Comparison of ENCODE assay signal across 8 cellular contexts in genomic region chr17:2954898-2955445, GRCh38.
DNase-seq lines count a peak whose midpoint lies in the region; ATAC-seq and TF ChIP-seq lines count a peak whose summit lies in the region.

No MANE protein-coding gene starts in this region.

- H3K36me3 ChIP-seq in IMR-90 (ENCODE audit: control insufficient read depth, insufficient read depth, low read length): no peaks in the 10 kb centered on the region
- no peaks in the 10 kb centered on the region for H3K36me3 ChIP-seq in lower lobe of right lung

- no peak overlapping the region for H3K4me3 ChIP-seq in IMR-90 (ENCODE audit: insufficient read depth, low read depth, low read length)
- no peak overlapping the region for H3K4me3 ChIP-seq in lower lobe of right lung

- no peak overlapping the region for H3K56ac ChIP-seq in IMR-90 (ENCODE audit: extremely low read depth, insufficient read depth, low read length)

- DNase-seq in CD1c-positive myeloid dendritic cell (ENCODE audit: extremely low spot score): peak; percentile 7
- peak; percentile 97 for DNase-seq in IMR-90
- no peak for DNase-seq in lower lobe of right lung
- DNase-seq in posterior vena cava (ENCODE audit: low spot score): no peak

- BruUV-seq in IMR-90 (replicated peaks; lab: Mats Ljungman, UMichigan): no TSS peak

- H2BK15ac ChIP-seq in IMR-90 (ENCODE audit: low read depth, low read length): no peak overlapping the region

- H4K5ac ChIP-seq in IMR-90 (ENCODE audit: low read depth, low read length): no peak overlapping the region

- H3K4me1 ChIP-seq in IMR-90 (ENCODE audit: control insufficient read depth, insufficient read depth, low read length) (peaks cover 11% of the 10 kb centered on the region), lower lobe of right lung (peaks cover 7% of the 10 kb centered on the region)

- TF ChIP-seq CTCF in IMR-90 (conservative IDR thresholded peaks at IDR 0.05; ENCODE audit: low read depth, low read length) (no peak), VCaP (conservative IDR thresholded peaks at IDR 0.05) (no peak), lower lobe of right lung (IDR thresholded peaks at IDR 0.05) (no peak)

- peaks cover 3 to 21% of the 10 kb centered on the region in 2 experiments; a peak in 3 of 4 replicates for H3K79me1 ChIP-seq in IMR-90 (ENCODE audit: low read depth in 1 of 2, low read length in 2 of 2)

- H4K20me1 ChIP-seq in IMR-90 (ENCODE audit: insufficient read depth, low read length): no peaks in the 10 kb centered on the region

- TF ChIP-seq RAD21 in IMR-90 (IDR thresholded peaks at IDR 0.05; ENCODE audit: low read length): no peak

- no peak overlapping the region; a peak in 1 of 4 replicates for H4K8ac ChIP-seq in IMR-90 (ENCODE audit: low read depth in 2 of 2, low read length in 2 of 2)

- TF ChIP-seq POLR2A in IMR-90 (IDR thresholded peaks at IDR 0.05; ENCODE audit: low read depth, low read length): no peak

- H2AFZ ChIP-seq in IMR-90 (replicated peaks; ENCODE audit: low read length, poor library complexity): no peak overlapping the region

- H2BK120ac ChIP-seq in IMR-90 (ENCODE audit: low read depth, low read length): peak overlapping the region; percentile 5; the same call in 1 of the 2 replicates

- no peak overlapping the region for H3K18ac ChIP-seq in IMR-90 (ENCODE audit: low read depth, low read length)

- H3K4me2 ChIP-seq in IMR-90 (ENCODE audit: low read depth, low read length): peak overlapping the region; percentile 18; the same call in 1 of the 2 replicates

- dilution Hi-C loops in IMR-90 (cut with HindIII; ENCODE audit: low sequenced_read_pairs, unreplicated experiment): no loop called here

- H3K27ac ChIP-seq in IMR-90 (ENCODE audit: insufficient read depth, low read length): no peak overlapping the region
- H3K27ac ChIP-seq in VCaP: peak overlapping the region; percentile 97
- no peak overlapping the region for H3K27ac ChIP-seq in lower lobe of right lung

- peak overlapping the region; percentile 81 for H2BK5ac ChIP-seq in IMR-90 (ENCODE audit: low read depth, low read length, poor library complexity, severe bottlenecking)

- H3K27me3 ChIP-seq in IMR-90 (ENCODE audit: control insufficient read depth, insufficient read depth, low read length): no peaks in the 10 kb centered on the region
- H3K27me3 ChIP-seq in lower lobe of right lung (ENCODE audit: low read depth): no peaks in the 10 kb centered on the region

- intact Hi-C loops in IMR-90 (cut with micrococcal nuclease): loop anchor here (1.0 kb wide), 1 partner anchor 49 kb away; no protein-coding TSS in a partner anchor
- intact Hi-C loops in lower lobe of right lung (cut with DNase I): no loop called here
- intact Hi-C loops in posterior vena cava (cut with DNase I): no loop called here

- H3K9me3 ChIP-seq in IMR-90 (ENCODE audit: control insufficient read depth, insufficient read depth, low read length): no peaks in the 10 kb centered on the region
- H3K9me3 ChIP-seq in lower lobe of right lung: no peaks in the 10 kb centered on the region

- no peak overlapping the region for H3K23ac ChIP-seq in IMR-90 (ENCODE audit: low read depth, low read length)

- 50% methylated on average over 2 of the region's 8 CpGs; no CpG with 5 or more reads in 1 of the 2 experiments for WGBS in IMR-90 (ENCODE audit: extremely low coverage in 2 of 2, insufficient read length in 1 of 2), 2 experiments

- no peak overlapping the region for H3K9ac ChIP-seq in IMR-90 (ENCODE audit: low read depth, low read length)

- in situ Hi-C loops in IMR-90 (cut with MboI; ENCODE audit: low sequenced_read_pairs): no loop called here

- H3K9me1 ChIP-seq in IMR-90 (ENCODE audit: insufficient read depth, low read length): peaks cover 14% of the 10 kb centered on the region

- no peak overlapping the region for H4K91ac ChIP-seq in IMR-90 (ENCODE audit: insufficient read depth, low read depth, low read length)

- H2AK5ac ChIP-seq in IMR-90 (ENCODE audit: low read depth, low read length): no peak overlapping the region

- H3K14ac ChIP-seq in IMR-90 (replicated peaks; ENCODE audit: low read depth, low read length): no peak overlapping the region

- peak; percentile 94 for ATAC-seq in IMR-90 (ENCODE audit: low read depth)
- peak; percentile 46 to 56 for ATAC-seq in lower lobe of right lung
- no peak for ATAC-seq in HG03095 (IDR thresholded peaks at IDR 0.05; ENCODE audit: unreplicated experiment)
- no peak for ATAC-seq in HG02678 (IDR thresholded peaks at IDR 0.05; ENCODE audit: unreplicated experiment)
- no peak for ATAC-seq in HG03025 (IDR thresholded peaks at IDR 0.05; ENCODE audit: low FRiP score, unreplicated experiment)

- CTCF ChIA-PET in IMR-90 (lab: Yijun Ruan, JAX): no interaction called here

- POLR2A ChIA-PET in IMR-90 (lab: Charles Lee; ENCODE audit: unreplicated experiment): no interaction called here

- H3K4ac ChIP-seq in IMR-90 (ENCODE audit: low read depth, low read length): no peak overlapping the region

- no peak overlapping the region for H2BK20ac ChIP-seq in IMR-90 (ENCODE audit: low read depth, low read length)

- no peak overlapping the region for H2AK9ac ChIP-seq in IMR-90 (replicated peaks; ENCODE audit: low read depth, low read length, poor library complexity)

TF ChIP-seq in IMR-90, 13 proteins besides CTCF, POLR2A, EP300 and RAD21:
- TF ChIP-seq SMC3 (IDR thresholded peaks at IDR 0.05; ENCODE audit: low read depth, low read length) (no peak), CEBPB (IDR thresholded peaks at IDR 0.05; ENCODE audit: low read depth, low read length) (peak; percentile 91), RFX5 (IDR thresholded peaks at IDR 0.05; ENCODE audit: low read depth, low read length) (no peak), MAZ (IDR thresholded peaks at IDR 0.05; ENCODE audit: borderline replicate concordance, low read depth, low read length) (peak; percentile 16; the same call in 1 of the 2 replicates), CHD1 (IDR thresholded peaks at IDR 0.05; ENCODE audit: low read depth, low read length) (no peak), USF2 (IDR thresholded peaks at IDR 0.05; ENCODE audit: low read depth, low read length) (no peak), FOS (IDR thresholded peaks at IDR 0.05; ENCODE audit: low read depth, low read length) (peak; percentile 61; the same call in 1 of the 2 replicates), NFE2L2 (IDR thresholded peaks at IDR 0.05; ENCODE audit: low read depth, low read length) (no peak), MXI1 (IDR thresholded peaks at IDR 0.05; ENCODE audit: borderline replicate concordance, low read depth, low read length) (no peak), RCOR1 (IDR thresholded peaks at IDR 0.05; ENCODE audit: insufficient replicate concordance, low read length) (no peak), ELK1 (IDR thresholded peaks at IDR 0.05; ENCODE audit: borderline replicate concordance, low read depth, low read length) (no peak), MAFK (IDR thresholded peaks at IDR 0.05; ENCODE audit: low read depth, low read length) (no peak), BHLHE40 (IDR thresholded peaks at IDR 0.05; ENCODE audit: low read depth, low read length) (peak; percentile 72)

Comparison
In these comparisons a context has a peak if more than half of its experiments do, and no peak if none do; other contexts are left out.
1. DNase-seq: peak in CD1c-positive myeloid dendritic cell (single experiment) and IMR-90 (single experiment); none in lower lobe of right lung (single experiment) and posterior vena cava (single experiment).
2. ATAC-seq: peak in IMR-90 (single experiment) and lower lobe of right lung (2 of 2); none in HG03095 (single experiment), HG02678 (single experiment) and HG03025 (single experiment).